ENCODE assay signal across 21 cellular contexts in the genomic region with DNA sequence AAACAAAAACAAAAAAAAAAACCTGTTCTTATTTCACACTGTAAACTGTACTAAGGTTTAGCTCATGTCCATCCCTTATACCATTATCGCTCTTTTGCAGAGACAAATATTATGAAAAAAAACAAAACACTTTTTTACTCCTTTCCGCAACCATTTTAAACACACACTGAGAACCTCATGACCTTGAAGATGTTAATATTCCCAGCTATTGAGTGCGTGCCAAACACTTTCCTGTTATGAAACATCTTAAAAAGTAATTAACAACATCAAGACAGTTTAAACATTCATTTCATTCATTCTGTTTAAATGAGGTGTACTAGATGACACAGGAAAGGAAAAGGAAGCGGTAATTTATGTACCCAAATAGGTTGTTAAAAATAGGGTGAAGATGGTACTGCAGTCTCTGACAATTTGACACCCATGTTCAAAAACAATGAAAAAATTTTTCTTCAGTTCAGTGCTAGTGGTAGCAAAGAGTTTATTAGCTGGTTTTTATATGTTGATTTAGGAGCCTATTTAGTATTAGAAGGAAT.
"Had no signal": no experiment of that assay in that cellular context is flagged by ENCODE, and none has a peak within 500 bp of the region (broad histone marks: within the 10 kb centered on the region; RNA-seq: fewer than 3 reads in every experiment).

No MANE protein-coding gene starts in this region.

- H3K27me3 ChIP-seq: brain microvascular endothelial cell, colonic mucosa, ovary, right lobe of liver had no signal

- H3K4me3 ChIP-seq: colonic mucosa, ovary, right lobe of liver had no signal

- H3K4me1 ChIP-seq: colonic mucosa had no signal

- H3K4me3 Mint-ChIP-seq: activated T-cell treated with anti-CD3 and anti-CD28 coated beads, Interleukin-2, amount 50 U/mL, for 24 hours; naive thymus-derived CD4-positive, alpha-beta T cell; stimulated activated naive CD8-positive, alpha-beta T cell treated with anti-CD3 and anti-CD28 coated beads, Interleukin-15, amount 100 ng/mL, for 72 hours; type B pancreatic cell had no signal

- FAIRE-seq: endometrium had no signal

- H3K36me3 Mint-ChIP-seq: immature natural killer cell; naive thymus-derived CD4-positive, alpha-beta T cell; type B pancreatic cell had no signal

- H3K27ac ChIP-seq: brain microvascular endothelial cell, colonic mucosa, right lobe of liver, WERI-Rb-1 had no signal

- H3K9me3 ChIP-seq: colonic mucosa, ovary, right lobe of liver had no signal

- H3K9me3 Mint-ChIP-seq: activated T-cell treated with anti-CD3 and anti-CD28 coated beads, Interleukin-2, amount 50 U/mL, for 24 hours; immature natural killer cell; naive thymus-derived CD4-positive, alpha-beta T cell; stimulated activated naive CD8-positive, alpha-beta T cell treated with anti-CD3 and anti-CD28 coated beads, Interleukin-15, amount 100 ng/mL, for 72 hours; type B pancreatic cell had no signal

- H3K36me3 ChIP-seq: brain microvascular endothelial cell, colonic mucosa, ovary, right lobe of liver, WERI-Rb-1 had no signal

- DNase-seq: activated CD4-positive, alpha-beta T cell treated with anti-CD3 and anti-CD28 coated beads for 1 hour; activated CD4-positive, alpha-beta T cell treated with anti-CD3 and anti-CD28 coated beads, Interleukin-2, amount 50 U/mL, for 48 hours; activated effector memory CD4-positive, alpha-beta T cell treated with anti-CD3 and anti-CD28 coated beads, Interleukin-2, amount 50 U/mL, for 16 hours; activated naive CD4-positive, alpha-beta T cell treated with anti-CD3 and anti-CD28 coated beads, Interleukin-2, amount 50 U/mL, for 16 hours; activated T-cell treated with anti-CD3 and anti-CD28 coated beads, Interleukin-2, amount 50 U/mL, for 24 hours; aorta; brain microvascular endothelial cell; central memory CD4-positive, alpha-beta T cell; colonic mucosa; mesendoderm; naive thymus-derived CD4-positive, alpha-beta T cell; right lobe of liver; small intestine; stimulated activated CD4-positive, alpha-beta T cell treated with anti-CD3 and anti-CD28 coated beads, Interleukin-15, amount 100 ng/mL, for 24 hours; stimulated activated CD4-positive, alpha-beta T cell treated with anti-CD3 and anti-CD28 coated beads, Interleukin-2, amount 100 ng/mL, for 48 hours; stimulated activated naive CD8-positive, alpha-beta T cell treated with anti-CD3 and anti-CD28 coated beads, Interleukin-15, amount 100 ng/mL, for 72 hours; WERI-Rb-1 had no signal

- ATAC-seq: naive thymus-derived CD4-positive, alpha-beta T cell; right lobe of liver; stimulated activated naive CD8-positive, alpha-beta T cell treated with anti-CD3 and anti-CD28 coated beads, Interleukin-15, amount 100 ng/mL, for 72 hours had no signal

- H3K27ac Mint-ChIP-seq: activated T-cell treated with anti-CD3 and anti-CD28 coated beads, Interleukin-2, amount 50 U/mL, for 24 hours; naive thymus-derived CD4-positive, alpha-beta T cell; stimulated activated naive CD8-positive, alpha-beta T cell treated with anti-CD3 and anti-CD28 coated beads, Interleukin-15, amount 100 ng/mL, for 72 hours; type B pancreatic cell had no signal
